In the genomic region with DNA sequence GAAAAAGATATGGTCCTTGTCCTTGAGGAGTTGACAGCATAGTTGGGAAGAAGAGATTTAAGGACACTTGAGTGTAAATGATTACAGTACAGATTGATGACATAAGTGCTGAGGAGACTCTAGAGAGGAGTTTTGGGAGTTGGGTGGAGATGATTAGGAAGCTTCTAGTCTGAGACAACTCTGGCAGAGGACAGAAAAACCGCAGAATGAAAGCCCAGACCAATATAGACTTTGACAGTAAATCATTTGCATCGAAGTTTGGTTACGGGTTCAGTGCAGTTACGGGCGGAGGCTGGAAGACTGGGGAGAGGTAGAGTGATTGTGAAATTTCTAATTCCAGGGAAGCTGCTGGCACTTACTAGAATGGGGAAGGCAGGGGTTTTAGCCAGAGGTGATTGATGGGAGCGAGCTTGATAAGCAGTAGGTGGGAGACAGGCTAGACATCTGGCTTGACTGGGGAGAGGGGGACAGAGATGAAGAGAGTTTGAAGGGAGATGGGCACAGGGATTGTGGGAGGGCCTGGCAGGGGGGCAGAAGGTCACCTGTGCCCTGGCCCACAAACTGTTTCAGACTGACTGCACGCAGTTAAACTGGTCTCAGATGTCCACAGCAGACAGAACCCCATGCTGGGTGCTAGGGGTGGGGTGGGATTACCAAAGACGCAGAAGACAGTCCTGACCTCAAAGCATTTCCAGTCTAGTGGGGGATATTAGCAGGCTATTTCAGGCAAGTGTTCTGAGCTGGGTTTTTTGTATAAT, we compare ENCODE assay signal across 15 cellular contexts. TPM values are rescaled to one million over a fixed set of nuclear protein-coding genes. Genes with fewer than 3 reads are reported as not detected.
DNase-seq lines count a peak whose midpoint lies in the region; ATAC-seq, FAIRE-seq and TF ChIP-seq lines count a peak whose summit lies in the region.
"Had no signal": no experiment of that assay in that cellular context is flagged by ENCODE, and none has a peak within 500 bp of the region (broad histone marks: within the 10 kb centered on the region; RNA-seq: fewer than 3 reads in every experiment).

No MANE protein-coding gene starts in this region.

- H4K91ac ChIP-seq in mesenchymal stem cell (ENCODE audit: low read length): no peak overlapping the region

- intact Hi-C loops in activated T-helper 2 cell treated with anti-CD3 and anti-CD28 coated beads, Interferon-gamma antibody, Interleukin-2, Interleukin-4, amounts not matched to agents 10 μg/mL and 5 μg/mL and 100 μg/mL, durations not matched to agents 14 hours and 24 hours and 36 hours (cut with micrococcal nuclease): loop anchor here (1.0 kb wide), 1 partner anchor 64 kb away; a partner anchor contains a TSS

- H3K27ac ChIP-seq in mesenchymal stem cell (ENCODE audit: low read length, poor library complexity, severe bottlenecking): no peak overlapping the region
- H3K27ac ChIP-seq: breast epithelium, SK-N-MC, thoracic aorta had no signal

- FAIRE-seq in GM19239 (lab: Jason Lieb, UNC): no peak

- peak; percentile 41 for ATAC-seq in HG02763 (IDR thresholded peaks at IDR 0.05; ENCODE audit: unreplicated experiment)

- no peak for TF ChIP-seq CTCF in AG10803 (conservative IDR thresholded peaks at IDR 0.05; ENCODE audit: low read length)

- H3K4me1 Mint-ChIP-seq in activated T-helper 2 cell treated with anti-CD3 and anti-CD28 coated beads, Interferon-gamma antibody, Interleukin-2, Interleukin-4, amounts not matched to agents 10 μg/mL and 5 μg/mL and 100 μg/mL, durations not matched to agents 14 hours and 24 hours and 36 hours (ENCODE audit: low read depth): peaks cover 20% of the 10 kb centered on the region

- H3K4me3 ChIP-seq in AG10803 (ENCODE audit: low read length) (no peak overlapping the region), mesenchymal stem cell (ENCODE audit: insufficient read depth in 1 of 2, low read depth in 1 of 2, low read length in 2 of 2) (no peak overlapping the region)
- H3K4me3 ChIP-seq: breast epithelium, SK-N-MC, thoracic aorta had no signal

- peaks cover 9% of the 10 kb centered on the region for H3K79me1 ChIP-seq in mesenchymal stem cell (replicated peaks; ENCODE audit: low read length, poor library complexity, severe bottlenecking)

- H4K8ac ChIP-seq in mesenchymal stem cell (ENCODE audit: low read length): no peak overlapping the region

- no peak overlapping the region for H2AFZ ChIP-seq in mesenchymal stem cell (ENCODE audit: low read depth, low read length)

- no peak overlapping the region for H3K18ac ChIP-seq in mesenchymal stem cell (ENCODE audit: low read depth in 1 of 2, low read length in 2 of 2)

- peak overlapping the region; percentile 10 for H3K27ac Mint-ChIP-seq in activated T-helper 2 cell treated with anti-CD3 and anti-CD28 coated beads, Interferon-gamma antibody, Interleukin-2, Interleukin-4, amounts not matched to agents 10 μg/mL and 5 μg/mL and 100 μg/mL, durations not matched to agents 14 hours and 24 hours and 36 hours
- H3K27ac Mint-ChIP-seq: activated CD8-positive, alpha-beta T cell treated with anti-CD3 and anti-CD28 coated beads for 36 hours; activated T-helper 17 cell treated with anti-CD3 and anti-CD28 coated beads, Interleukin-2, amount 50 U/mL, for 72 hours; natural killer cell had no signal

- WGBS in mesenchymal stem cell: 83% methylated on average over 8 of the region's 8 CpGs

- H3K14ac ChIP-seq in mesenchymal stem cell (ENCODE audit: low read length in 2 of 2): no peak overlapping the region

- no peak overlapping the region for H3K4ac ChIP-seq in mesenchymal stem cell (ENCODE audit: low read depth in 1 of 2, low read length in 2 of 2)

- no peaks in the 10 kb centered on the region for H3K27me3 ChIP-seq in mesenchymal stem cell (ENCODE audit: control insufficient read depth in 1 of 2, insufficient read depth in 1 of 2, low read length in 2 of 2)
- H3K27me3 ChIP-seq: breast epithelium had no signal

- H2AK5ac ChIP-seq in mesenchymal stem cell (ENCODE audit: low read length, severe bottlenecking): no peak overlapping the region

- no peaks in the 10 kb centered on the region for H3K9me3 Mint-ChIP-seq in activated T-helper 2 cell treated with anti-CD3 and anti-CD28 coated beads, Interferon-gamma antibody, Interleukin-2, Interleukin-4, amounts not matched to agents 10 μg/mL and 5 μg/mL and 100 μg/mL, durations not matched to agents 14 hours and 24 hours and 36 hours
- H3K9me3 Mint-ChIP-seq: activated CD8-positive, alpha-beta T cell treated with anti-CD3 and anti-CD28 coated beads for 36 hours; activated T-helper 17 cell treated with anti-CD3 and anti-CD28 coated beads, Interleukin-2, amount 50 U/mL, for 72 hours; IgD-negative memory B cell; natural killer cell had no signal

- H3K23ac ChIP-seq in mesenchymal stem cell (ENCODE audit: low read length in 2 of 2): no peak overlapping the region

- no peaks in the 10 kb centered on the region for H3K9me3 ChIP-seq in mesenchymal stem cell (ENCODE audit: control insufficient read depth, low read length)
- H3K9me3 ChIP-seq: breast epithelium, thoracic aorta had no signal

- peaks cover 28 to 94% of the 10 kb centered on the region in 2 experiments for H3K36me3 ChIP-seq in mesenchymal stem cell (ENCODE audit: control insufficient read depth in 1 of 2, insufficient read depth in 2 of 2, low read depth in 1 of 2, low read length in 2 of 2)
- H3K36me3 ChIP-seq: breast epithelium had no signal

- H3K36me3 Mint-ChIP-seq in activated T-helper 2 cell treated with anti-CD3 and anti-CD28 coated beads, Interferon-gamma antibody, Interleukin-2, Interleukin-4, amounts not matched to agents 10 μg/mL and 5 μg/mL and 100 μg/mL, durations not matched to agents 14 hours and 24 hours and 36 hours (ENCODE audit: low read depth): peaks cover 78% of the 10 kb centered on the region

- peaks cover 24% of the 10 kb centered on the region for H3K4me1 ChIP-seq in mesenchymal stem cell (ENCODE audit: control insufficient read depth, insufficient read depth, low read depth, low read length)
- H3K4me1 ChIP-seq: breast epithelium had no signal

- no peak overlapping the region for H2BK15ac ChIP-seq in mesenchymal stem cell (ENCODE audit: low read depth, poor library complexity, severe bottlenecking)

- H2BK120ac ChIP-seq in mesenchymal stem cell (ENCODE audit: low read depth, low read length): no peak overlapping the region

- no peak overlapping the region for H3K4me2 ChIP-seq in mesenchymal stem cell (ENCODE audit: low read length, poor library complexity, severe bottlenecking)

- no peak overlapping the region for H2BK5ac ChIP-seq in mesenchymal stem cell (ENCODE audit: low read depth, low read length, poor library complexity, severe bottlenecking)

- H2BK12ac ChIP-seq in mesenchymal stem cell (ENCODE audit: low read length in 2 of 2): no peak overlapping the region

- no peaks in the 10 kb centered on the region for H3K27me3 Mint-ChIP-seq in activated T-helper 2 cell treated with anti-CD3 and anti-CD28 coated beads, Interferon-gamma antibody, Interleukin-2, Interleukin-4, amounts not matched to agents 10 μg/mL and 5 μg/mL and 100 μg/mL, durations not matched to agents 14 hours and 24 hours and 36 hours (ENCODE audit: low read depth)
- H3K27me3 Mint-ChIP-seq: activated CD8-positive, alpha-beta T cell treated with anti-CD3 and anti-CD28 coated beads for 36 hours; activated T-helper 17 cell treated with anti-CD3 and anti-CD28 coated beads, Interleukin-2, amount 50 U/mL, for 72 hours; IgD-negative memory B cell had no signal

- DNase-seq in AG10803 (ENCODE audit: low read depth) (peak; percentile 41), mesenchymal stem cell (peak; percentile 34), HuH-7 (ENCODE audit: low spot score) (no peak), GM19239 (ENCODE audit: insufficient read length, low spot score) (no peak), amniotic stem cell (lab: John Stamatoyannopoulos, UW) (no peak), amygdala (lab: John Stamatoyannopoulos, UW) (no peak)
- no peak for DNase-seq in activated T-helper 2 cell treated with anti-CD3 and anti-CD28 coated beads, Interferon-gamma antibody, Interleukin-2, Interleukin-4, amounts not matched to agents 10 μg/mL and 5 μg/mL and 100 μg/mL, durations not matched to agents 14 hours and 24 hours and 36 hours (ENCODE audit: low spot score)

- no peak overlapping the region for H3K9ac ChIP-seq in mesenchymal stem cell (ENCODE audit: low read length)

- no peak overlapping the region for H3K4me3 Mint-ChIP-seq in activated T-helper 2 cell treated with anti-CD3 and anti-CD28 coated beads, Interferon-gamma antibody, Interleukin-2, Interleukin-4, amounts not matched to agents 10 μg/mL and 5 μg/mL and 100 μg/mL, durations not matched to agents 14 hours and 24 hours and 36 hours (ENCODE audit: low read depth)
- H3K4me3 Mint-ChIP-seq: activated CD8-positive, alpha-beta T cell treated with anti-CD3 and anti-CD28 coated beads for 36 hours; activated T-helper 17 cell treated with anti-CD3 and anti-CD28 coated beads, Interleukin-2, amount 50 U/mL, for 72 hours; IgD-negative memory B cell; natural killer cell had no signal

RNA-seq across cellular contexts. Expression of a gene that starts 20.1 kb away (rescaled TPM):
- total RNA-seq in activated T-helper 2 cell treated with anti-CD3 and anti-CD28 coated beads, Interferon-gamma antibody, Interleukin-2, Interleukin-4, amounts not matched to agents 10 μg/mL and 5 μg/mL and 100 μg/mL, durations not matched to agents 14 hours and 24 hours and 36 hours: 453 and 474 TPM in 2 replicates
- not detected for polyA plus RNA-seq in mesenchymal stem cell (2013, experiment 1 of 2)
- 0.08 TPM for polyA plus RNA-seq in mesenchymal stem cell (2013, experiment 2 of 2)

RNA-seq across cellular contexts. Expression of a gene that starts 29.2 kb away (rescaled TPM):
- 94.8 and 110 TPM in 2 replicates for total RNA-seq in activated T-helper 2 cell treated with anti-CD3 and anti-CD28 coated beads, Interferon-gamma antibody, Interleukin-2, Interleukin-4, amounts not matched to agents 10 μg/mL and 5 μg/mL and 100 μg/mL, durations not matched to agents 14 hours and 24 hours and 36 hours
- 74.5 TPM for polyA plus RNA-seq in mesenchymal stem cell (2013, experiment 1 of 2)
- 72.5 TPM for polyA plus RNA-seq in mesenchymal stem cell (2013, experiment 2 of 2)

RNA-seq across cellular contexts. Expression of a gene that starts 45.0 kb away (rescaled TPM):
- total RNA-seq in activated T-helper 2 cell treated with anti-CD3 and anti-CD28 coated beads, Interferon-gamma antibody, Interleukin-2, Interleukin-4, amounts not matched to agents 10 μg/mL and 5 μg/mL and 100 μg/mL, durations not matched to agents 14 hours and 24 hours and 36 hours: 359 and 360 TPM in 2 replicates
- 156 TPM for polyA plus RNA-seq in mesenchymal stem cell (2013, experiment 1 of 2)
- polyA plus RNA-seq in mesenchymal stem cell (2013, experiment 2 of 2): 154 TPM

RNA-seq across cellular contexts. Expression of a gene that starts 55.6 kb away (rescaled TPM):
- 116 and 124 TPM in 2 replicates for total RNA-seq in activated T-helper 2 cell treated with anti-CD3 and anti-CD28 coated beads, Interferon-gamma antibody, Interleukin-2, Interleukin-4, amounts not matched to agents 10 μg/mL and 5 μg/mL and 100 μg/mL, durations not matched to agents 14 hours and 24 hours and 36 hours
- 65.7 TPM for polyA plus RNA-seq in mesenchymal stem cell (2013, experiment 1 of 2)
- 64.7 TPM for polyA plus RNA-seq in mesenchymal stem cell (2013, experiment 2 of 2)

Comparison
In these comparisons a context has a peak if more than half of its experiments do, and no peak if none do; other contexts are left out.
1. DNase-seq: peak in AG10803 (single experiment) and mesenchymal stem cell (single experiment); none in activated T-helper 2 cell treated with anti-CD3 and anti-CD28 coated beads, Interferon-gamma antibody, Interleukin-2, Interleukin-4, amounts not matched to agents 10 μg/mL and 5 μg/mL and 100 μg/mL, durations not matched to agents 14 hours and 24 hours and 36 hours (single experiment), HuH-7 (single experiment), GM19239 (single experiment), amniotic stem cell (single experiment) and amygdala (0 of 56).